Comparison of ENCODE assay signal across 21 cellular contexts in genomic region chr17:35742496-35742895, GRCh38. TPM values are rescaled to one million over a fixed set of nuclear protein-coding genes. Genes with fewer than 3 reads are reported as not detected.
DNase-seq lines count a peak whose midpoint lies in the region; ATAC-seq, FAIRE-seq and TF ChIP-seq lines count a peak whose summit lies in the region.
"Had no signal": no experiment of that assay in that cellular context is flagged by ENCODE, and none has a peak within 500 bp of the region (broad histone marks: within the 10 kb centered on the region; RNA-seq: fewer than 3 reads in every experiment).

No MANE protein-coding gene starts in this region.

- H3K9ac ChIP-seq in kidney (ENCODE audit: low read length in 2 of 2) = no peak overlapping the region
- H3K9ac ChIP-seq: BLaER1 had no signal

- no peak overlapping the region for H2AFZ ChIP-seq in osteoblast (ENCODE audit: low read length)
- H2AFZ ChIP-seq: GM23338 had no signal

- no peaks in the 10 kb centered on the region for H3K4me1 ChIP-seq in right cardiac atrium (ENCODE audit: control insufficient read depth, insufficient read depth, low read length)
- H3K4me1 ChIP-seq in kidney (ENCODE audit: control insufficient read depth in 1 of 2, insufficient read depth in 1 of 2, low read depth in 1 of 2, low read length in 2 of 2) = peaks cover 0 to under 1% of the 10 kb centered on the region in 2 donors
- H3K4me1 ChIP-seq in osteoblast (ENCODE audit: insufficient read depth, low read length) = no peaks in the 10 kb centered on the region

- no peaks in the 10 kb centered on the region for H3K27me3 ChIP-seq in right cardiac atrium (ENCODE audit: control insufficient read depth, insufficient read depth)
- H3K27me3 ChIP-seq in osteoblast (ENCODE audit: insufficient read depth, low read length) = peaks cover 52% of the 10 kb centered on the region

- 74% methylated on average over 7 of the region's 7 CpGs for WGBS in right cardiac atrium

- no peak for ATAC-seq in left cardiac atrium
- no peak for ATAC-seq in right cardiac atrium
- ATAC-seq in GM21423 (IDR thresholded peaks at IDR 0.05; ENCODE audit: unreplicated experiment) = no peak

- H3K9me3 ChIP-seq in right cardiac atrium (ENCODE audit: control insufficient read depth, low read length) (no peaks in the 10 kb centered on the region), kidney (ENCODE audit: control insufficient read depth in 1 of 2, low read length in 2 of 2) (no peaks in the 10 kb centered on the region), osteoblast (ENCODE audit: low read depth, low read length) (no peaks in the 10 kb centered on the region)
- H3K9me3 ChIP-seq: BLaER1 had no signal

- H3K27ac ChIP-seq in right cardiac atrium (ENCODE audit: low read length) (no peak overlapping the region), kidney (ENCODE audit: low read depth in 2 of 2, low read length in 2 of 2) (no peak overlapping the region), osteoblast (ENCODE audit: low read depth, low read length) (no peak overlapping the region)
- H3K27ac ChIP-seq: BLaER1 had no signal

- TF ChIP-seq CTCF in kidney (IDR thresholded peaks at IDR 0.05; ENCODE audit: borderline replicate concordance, extremely low read depth, insufficient read depth) (no peak), osteoblast (IDR thresholded peaks at IDR 0.05; ENCODE audit: extremely low read depth, low read depth, low read length) (no peak)

- no peaks in the 10 kb centered on the region for H3K79me2 ChIP-seq in osteoblast (ENCODE audit: insufficient read depth, low read length)

- H3K36me3 ChIP-seq in kidney (ENCODE audit: control insufficient read depth in 1 of 2, insufficient read depth in 2 of 2, low read length in 2 of 2) (no peaks in the 10 kb centered on the region), osteoblast (ENCODE audit: insufficient read depth, low read length) (no peaks in the 10 kb centered on the region)
- H3K36me3 ChIP-seq: BLaER1 had no signal

- no peak for FAIRE-seq in kidney (lab: Jason Lieb, UNC)
- FAIRE-seq: HTR-8/SVneo had no signal

- H3K4me2 ChIP-seq in osteoblast (ENCODE audit: insufficient read depth, low read length) = no peak overlapping the region
- H3K4me2 ChIP-seq: BLaER1 had no signal

- H4K20me1 ChIP-seq in osteoblast (ENCODE audit: insufficient read depth, low read length) = no peaks in the 10 kb centered on the region

- no peak overlapping the region for H3K4me3 ChIP-seq in right cardiac atrium (ENCODE audit: low read length)
- H3K4me3 ChIP-seq in kidney (ENCODE audit: low read length in 2 of 2) = no peak overlapping the region
- H3K4me3 ChIP-seq in osteoblast (ENCODE audit: insufficient read depth, low read length) = no peak overlapping the region
- H3K4me3 ChIP-seq: BLaER1 had no signal

- intact Hi-C loops in left cardiac atrium (cut with DNase I) (loop anchor here in 1 of 2 donors (10.0 kb wide), 1 partner anchor 88 kb away; no protein-coding TSS in a partner anchor), right cardiac atrium (cut with DNase I) (loop anchor here in 2 of 4 donors (10.0 kb wide), 2 partner anchors 78 to 428 kb away; no protein-coding TSS in a partner anchor), kidney (cut with DNase I) (loop anchor here (10.0 kb wide), 1 partner anchor 128 kb away; no protein-coding TSS in a partner anchor)

- DNase-seq in left cardiac atrium = peak; percentile 10
- DNase-seq in right cardiac atrium = no peak
- peak; percentile 38 for DNase-seq in kidney
- DNase-seq in osteoblast (ENCODE audit: insufficient read length, low spot score, missing footprints) = peak; percentile 72
- no peak for DNase-seq in foreskin melanocyte
- DNase-seq in activated CD4-positive, CD25-positive, alpha-beta regulatory T cell (lab: John Stamatoyannopoulos, UW) = no peak
- no peak for DNase-seq in H4 (ENCODE audit: low spot score)
- DNase-seq: 8988T; Calu3; CD4-positive, alpha-beta memory T cell; DMS79 treated with DMSO at 0.1 percent for 48 hours; GF-D8; H9; IMR-90 had no signal

RNA-seq across cellular contexts. Expression of gene GAS2L2, which starts 10.5 kb away (rescaled TPM):
- total RNA-seq in left cardiac atrium (1 to 10 TPM in 1 of 2 donors, under 1 TPM in 1; 0.47 to 1.1 TPM), right cardiac atrium (under 1 TPM in 2 of 4 donors, not detected in 2; 0.09 to 0.19 TPM), kidney (not detected), osteoblast (not detected in 2 replicates)
- polyA plus RNA-seq in right cardiac atrium (0.14 TPM), kidney (ENCODE audit: insufficient read depth, low read depth, low replicate concordance) (not detected)
- 0.04 TPM in 2 replicates for total RNA-seq in H4 (2014; rRNA removed; shearing (Covaris generic))
- total RNA-seq: A673, Calu3, GM23338, H9, IMR-90 had no signal
- polyA plus RNA-seq: AG04450, CD14-positive monocyte had no signal

RNA-seq across cellular contexts. Expression of gene RASL10B, which starts 11.1 kb away (rescaled TPM):
- 10 to 100 TPM; 23.9 to 24.7 TPM for total RNA-seq in left cardiac atrium
- 10 to 100 TPM; 19.0 to 47.4 (median 34.4) TPM for total RNA-seq in right cardiac atrium
- 37.2 TPM for polyA plus RNA-seq in right cardiac atrium
- 2.4 TPM for total RNA-seq in kidney
- polyA plus RNA-seq in kidney (ENCODE audit: insufficient read depth, low read depth, low replicate concordance) = 1.5 TPM
- 2.7 and 4.0 TPM in 2 replicates for total RNA-seq in osteoblast
- total RNA-seq in H4 (2014; rRNA removed; shearing (Covaris generic)) = 6.2 and 6.4 TPM in 2 replicates
- polyA plus RNA-seq: CD14-positive monocyte had no signal

RNA-seq across cellular contexts. Expression of gene C17orf50, which starts 18.2 kb away (rescaled TPM):
- total RNA-seq in left cardiac atrium = not detected
- not detected for total RNA-seq in right cardiac atrium
- polyA plus RNA-seq in right cardiac atrium = 0.14 TPM
- total RNA-seq in kidney = not detected
- polyA plus RNA-seq in kidney (ENCODE audit: insufficient read depth, low read depth, low replicate concordance) = 0.41 TPM
- not detected in 2 replicates for total RNA-seq in osteoblast
- total RNA-seq in H4 (2014; rRNA removed; shearing (Covaris generic)) = not detected in 2 replicates
- total RNA-seq: A673; Calu3; CD4-positive, alpha-beta memory T cell; H9; IMR-90 had no signal
- polyA plus RNA-seq: AG04450; CD14-positive monocyte; CD4-positive, alpha-beta memory T cell; IMR-90 had no signal

RNA-seq across cellular contexts. Expression of gene MMP28, which starts 52.9 kb away (rescaled TPM):
- 10 to 100 TPM in 1 of 2 donors, 1 to 10 TPM in 1; 5.0 to 10.3 TPM for total RNA-seq in left cardiac atrium
- 1 to 10 TPM; 4.6 to 5.8 (median 5.4) TPM for total RNA-seq in right cardiac atrium
- 9.2 TPM for polyA plus RNA-seq in right cardiac atrium
- 4.5 TPM for total RNA-seq in kidney
- polyA plus RNA-seq in kidney (ENCODE audit: insufficient read depth, low read depth, low replicate concordance) = 10.3 TPM
- 1.2 and 1.8 TPM in 2 replicates for total RNA-seq in osteoblast
- 0.68 TPM in 1 of 2 replicates, not detected in the other for total RNA-seq in H4 (2014; rRNA removed; shearing (Covaris generic))
- total RNA-seq: A673, Calu3, GM23338, H9 had no signal
- polyA plus RNA-seq: CD14-positive monocyte, GM23338, IMR-90 had no signal

Comparison
In these comparisons a context has a peak if more than half of its experiments do, and no peak if none do; other contexts are left out.
1. DNase-seq: peak in left cardiac atrium (single experiment), kidney (single experiment) and osteoblast (single experiment); none in right cardiac atrium (0 of 3), foreskin melanocyte (single experiment), activated CD4-positive, CD25-positive, alpha-beta regulatory T cell (0 of 4) and H4 (single experiment).